ENCODE assay signal across 8 cellular contexts in genomic region chr2:218896501-218897393, GRCh38. TPM values are rescaled to one million over a fixed set of nuclear protein-coding genes. Genes with fewer than 3 reads are reported as not detected.
A peak's percentile ranks its signal among the peaks of the same experiment; 100 is the strongest.
DNase-seq lines count a peak whose midpoint lies in the region; ATAC-seq, FAIRE-seq and TF ChIP-seq lines count a peak whose summit lies in the region.

No MANE protein-coding gene starts in this region.

- H3K27ac ChIP-seq in lower lobe of right lung (no peak overlapping the region), small intestine (ENCODE audit: low read depth in 1 of 2, low read length in 1 of 2) (peak overlapping the region in 1 of 2 donors; percentile 79)

- peak overlapping the region; percentile 66 for H3K4me3 Mint-ChIP-seq in Caco-2 (ENCODE audit: unreplicated experiment)

- TF ChIP-seq CTCF in Caco-2 (IDR thresholded peaks at IDR 0.05; ENCODE audit: insufficient read depth in 1 of 2, low read depth in 1 of 2, low read length in 1 of 2, severe bottlenecking in 1 of 2, unreplicated experiment in 1 of 2) = peak in 1 of 2 experiments; percentile 43
- no peak for TF ChIP-seq CTCF in lower lobe of right lung (IDR thresholded peaks at IDR 0.05)

- H3K4me1 ChIP-seq in Caco-2 (peaks cover 52% of the 10 kb centered on the region), lower lobe of right lung (peaks cover 45% of the 10 kb centered on the region), small intestine (ENCODE audit: control insufficient read depth in 2 of 2, insufficient read depth in 1 of 2, low read depth in 1 of 2, low read length in 1 of 2) (no peaks in the 10 kb centered on the region)

- H3K36me3 Mint-ChIP-seq in Caco-2 (ENCODE audit: insufficient read depth, unreplicated experiment) = peaks cover 6% of the 10 kb centered on the region

- H3K4me3 ChIP-seq in Caco-2 (ENCODE audit: low read depth, low read length) (peak overlapping the region; percentile 35), lower lobe of right lung (peak overlapping the region; percentile 21), small intestine (ENCODE audit: low read depth in 1 of 2, low read length in 2 of 2) (peak overlapping the region in 1 of 2 donors; percentile 4)

- no peaks in the 10 kb centered on the region for H3K27me3 ChIP-seq in Caco-2 (replicated peaks; ENCODE audit: control insufficient read depth, insufficient read depth, low read length)
- peaks cover 81% of the 10 kb centered on the region for H3K27me3 ChIP-seq in lower lobe of right lung (ENCODE audit: low read depth)
- peaks cover 0 to 8% of the 10 kb centered on the region in 2 donors for H3K27me3 ChIP-seq in small intestine (ENCODE audit: control insufficient read depth in 2 of 2, insufficient read depth in 2 of 2, low read length in 2 of 2)

- ATAC-seq in GM19328 (IDR thresholded peaks at IDR 0.05; ENCODE audit: unreplicated experiment) (peak; percentile 67), HG03439 (IDR thresholded peaks at IDR 0.05; ENCODE audit: unreplicated experiment) (peak; percentile 66), lower lobe of right lung (peak; percentile 14 to 38)

- H3K9me3 ChIP-seq in Caco-2 (no peaks in the 10 kb centered on the region), lower lobe of right lung (no peaks in the 10 kb centered on the region), small intestine (ENCODE audit: control insufficient read depth, low read depth) (no peaks in the 10 kb centered on the region)

- peak overlapping the region; percentile 78 for H3K27ac Mint-ChIP-seq in Caco-2 (ENCODE audit: unreplicated experiment)

- DNase-seq in Caco-2 = peak; percentile 88 to 92
- DNase-seq in RPMI7951 (ENCODE audit: low read depth) = peak; percentile 80
- peak; percentile 86 for DNase-seq in activated gamma-delta T cell treated with anti-CD3 and anti-CD28 coated beads, Interleukin-2, amount 50 U/mL, for 16 hours (ENCODE audit: low read depth)
- DNase-seq in lower lobe of right lung = no peak
- DNase-seq in stimulated activated CD8-positive, alpha-beta memory T cell treated with anti-CD3 and anti-CD28 coated beads, Interleukin-7, amount 100 ng/mL, for 1 hour (ENCODE audit: low read depth in 2 of 2) = peak; percentile 61 to 68
- DNase-seq in small intestine = no peak

- peaks cover 3% of the 10 kb centered on the region for H3K27me3 Mint-ChIP-seq in Caco-2 (ENCODE audit: insufficient read depth, unreplicated experiment)

- H3K36me3 ChIP-seq in Caco-2 (ENCODE audit: control insufficient read depth, insufficient read depth, low read length) (no peaks in the 10 kb centered on the region), lower lobe of right lung (no peaks in the 10 kb centered on the region), small intestine (ENCODE audit: control insufficient read depth in 2 of 2, insufficient read depth in 2 of 2, low read length in 2 of 2) (no peaks in the 10 kb centered on the region)

- WGBS in small intestine, 3 donors = 0 to 3% (median 0%) methylated on average over 33 to 40 of the region's 40 CpGs

- no peak for FAIRE-seq in small intestine (lab: Jason Lieb, UNC)

- H3K9me3 Mint-ChIP-seq in Caco-2 (ENCODE audit: unreplicated experiment) = no peaks in the 10 kb centered on the region

- intact Hi-C loops in Caco-2 (cut with micrococcal nuclease; ENCODE audit: unreplicated experiment) = loop anchor here (5.0 kb wide), 1 partner anchor 66 kb away; no protein-coding TSS in a partner anchor
- intact Hi-C loops in lower lobe of right lung (cut with DNase I) = no loop called here

- POLR2A ChIA-PET in Caco-2 (lab: Charles Lee) = interaction anchor here (0.6 to 3.0 kb wide), 3 partner anchors 12 to 105 kb away, joined by 6 to 14 read pairs (median 13); no protein-coding TSS in a partner anchor

- H3K4me1 Mint-ChIP-seq in Caco-2 (ENCODE audit: low read depth, unreplicated experiment) = peaks cover 39% of the 10 kb centered on the region

- BruUV-seq in Caco-2 (replicated peaks; lab: Mats Ljungman, UMichigan) = no TSS peak

- CTCF ChIA-PET in Caco-2 (lab: Charles Lee) = interaction anchor here (0.6 to 4.1 kb wide), 18 partner anchors 9 to 931 kb away, joined by 3 to 152 read pairs (median 6); partner anchors contain the start of gene TTLL4

RNA-seq across cellular contexts. Expression of gene WNT10A, which starts 16.1 kb away (rescaled TPM):
- total RNA-seq in Caco-2 (2022) (0.81 and 1.2 TPM in 2 replicates), lower lobe of right lung (0.35 TPM)
- 0.72 and 1.4 TPM in 2 replicates for total RNA-seq in RPMI7951 (2014; rRNA removed; shearing (Covaris generic))
- 1 to 10 TPM in 1 of 3 donors, under 1 TPM in 1, not detected in 1; 0.37 to 2.4 TPM for polyA plus RNA-seq in small intestine

RNA-seq across cellular contexts. Expression of gene WNT6, which starts 37.1 kb away (rescaled TPM):
- 18.3 and 20.3 TPM in 2 replicates for total RNA-seq in Caco-2 (2022)
- total RNA-seq in RPMI7951 (2014; rRNA removed; shearing (Covaris generic)) = 3.4 and 4.2 TPM in 2 replicates
- total RNA-seq in lower lobe of right lung = 0.44 TPM
- 1 to 10 TPM in 1 of 3 donors, not detected in 2; 1.8 TPM for polyA plus RNA-seq in small intestine

Comparison
In these comparisons a context has a peak if more than half of its experiments do, and no peak if none do; other contexts are left out.
1. DNase-seq: peak in Caco-2 (2 of 2), RPMI7951 (single experiment), activated gamma-delta T cell treated with anti-CD3 and anti-CD28 coated beads, Interleukin-2, amount 50 U/mL, for 16 hours (single experiment) and stimulated activated CD8-positive, alpha-beta memory T cell treated with anti-CD3 and anti-CD28 coated beads, Interleukin-7, amount 100 ng/mL, for 1 hour (2 of 2); none in lower lobe of right lung (single experiment) and small intestine (single experiment).
2. Peak in every context shown above with its lines, with median percentiles within 50 percentile points of each other: ATAC-seq.